In the genomic region with DNA sequence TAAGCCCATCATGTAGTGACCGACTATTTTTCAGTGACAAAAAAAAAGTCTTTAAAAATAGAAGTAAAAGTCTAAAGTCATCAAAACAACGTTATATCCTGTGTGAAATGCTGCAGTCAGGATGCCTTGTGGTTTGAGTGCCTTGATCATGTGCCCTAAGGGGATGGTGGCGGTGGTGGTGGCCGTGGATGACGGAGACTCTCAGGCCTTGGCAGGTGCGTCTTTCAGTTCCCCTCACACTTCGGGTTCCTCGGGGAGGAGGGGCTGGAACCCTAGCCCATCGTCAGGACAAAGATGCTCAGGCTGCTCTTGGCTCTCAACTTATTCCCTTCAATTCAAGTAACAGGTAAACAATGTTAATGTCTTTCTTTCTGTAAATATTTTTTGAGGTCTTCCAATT, we compare ENCODE assay signal across 8 cellular contexts. TPM values are rescaled to one million over a fixed set of nuclear protein-coding genes. Genes with fewer than 3 reads are reported as not detected.
DNase-seq lines count a peak whose midpoint lies in the region; ATAC-seq and TF ChIP-seq lines count a peak whose summit lies in the region.

A gene (plus strand): TSS at position 237 of the 400 bp plus-strand sequence. CDS start 58 bp downstream, at position 295.

- no TSS peak for BruUV-seq in MCF 10A (replicated peaks; lab: Mats Ljungman, UMichigan)

- H3K4me1 Mint-ChIP-seq in CD8-positive, alpha-beta memory T cell: peaks cover 55 to 72% (median 58%) of the 10 kb centered on the region in 3 donors
- H3K4me1 Mint-ChIP-seq in MCF 10A (ENCODE audit: insufficient read depth, unreplicated experiment): no peaks in the 10 kb centered on the region

- H3K4me3 Mint-ChIP-seq in CD8-positive, alpha-beta memory T cell: peak within 1 kb of the TSS; percentile 85 to 96 (median 93)
- no peak within 1 kb of the TSS for H3K4me3 Mint-ChIP-seq in MCF 10A (ENCODE audit: unreplicated experiment)

- peaks cover 5% of the 10 kb centered on the region for H3K36me3 ChIP-seq in CD8-positive, alpha-beta memory T cell (ENCODE audit: insufficient read depth, low read length)
- no peaks in the 10 kb centered on the region for H3K36me3 ChIP-seq in HAP-1 (replicated peaks)

- DNase-seq in CD8-positive, alpha-beta memory T cell: peak; percentile 79 to 95 (median 94)
- DNase-seq in NK-92 (lab: John Stamatoyannopoulos, UW; ENCODE audit: unreplicated experiment): peak; percentile 22
- peak; percentile 61 for DNase-seq in activated gamma-delta T cell (lab: John Stamatoyannopoulos, UW)
- peak; percentile 92 for DNase-seq in stimulated activated CD4-positive, alpha-beta T cell treated with anti-CD3 and anti-CD28 coated beads, Interleukin-15, amount 100 ng/mL, for 24 hours
- no peak for DNase-seq in NCI-H187 treated with DMSO at 0.1 percent for 48 hours (lab: John Stamatoyannopoulos, UW)
- no peak for DNase-seq in MCF 10A (ENCODE audit: unreplicated experiment)
- no peak for DNase-seq in HAP-1 (ENCODE audit: low spot score in 2 of 2)

- peaks cover 0 to 10% (median 6%) of the 10 kb centered on the region in 5 donors for H3K9me3 Mint-ChIP-seq in CD8-positive, alpha-beta memory T cell
- no peaks in the 10 kb centered on the region for H3K9me3 Mint-ChIP-seq in MCF 10A (ENCODE audit: unreplicated experiment)

- H3K27ac ChIP-seq in CD8-positive, alpha-beta memory T cell (ENCODE audit: low read depth, low read length): peak within 1 kb of the TSS; percentile 80

- intact Hi-C loops in MCF 10A (cut with micrococcal nuclease): no loop called here

- CTCF ChIA-PET in CD8-positive, alpha-beta memory T cell (lab: Charles Lee): interaction anchor here (1.3 to 7.1 kb wide), 4 partner anchors 13 to 109 kb away, joined by 4 to 63 read pairs (median 6); no protein-coding TSS in a partner anchor
- CTCF ChIA-PET in MCF 10A (lab: Yijun Ruan, JAX): interaction anchor here (0.9 to 1.5 kb wide), 3 partner anchors 12 to 222 kb away, joined by 4 to 5 read pairs (median 4); no protein-coding TSS in a partner anchor

- peak within 1 kb of the TSS; percentile 94 for H3K4me3 ChIP-seq in CD8-positive, alpha-beta memory T cell (ENCODE audit: low read length)
- no peak within 1 kb of the TSS for H3K4me3 ChIP-seq in HAP-1

- POLR2A ChIA-PET in CD8-positive, alpha-beta memory T cell (lab: Charles Lee): interaction anchor here (0.7 to 2.8 kb wide), 6 partner anchors 10 to 34 kb away, joined by 4 to 21 read pairs (median 5); no protein-coding TSS in a partner anchor
- POLR2A ChIA-PET in MCF 10A (lab: Yijun Ruan, JAX): interaction anchor here (0.6 to 1.1 kb wide), 2 partner anchors 13 to 172 kb away, joined by 3 read pairs; no protein-coding TSS in a partner anchor

- TF ChIP-seq CTCF in MCF 10A (IDR thresholded peaks at IDR 0.05; ENCODE audit: unreplicated experiment): no peak

- in situ Hi-C loops in HAP-1 (cut with MboI; ENCODE audit: low sequenced_read_pairs): no loop called here

- peak within 1 kb of the TSS; percentile 89 to 100 (median 98) for H3K27ac Mint-ChIP-seq in CD8-positive, alpha-beta memory T cell
- H3K27ac Mint-ChIP-seq in MCF 10A (ENCODE audit: low read depth, unreplicated experiment): no peak within 1 kb of the TSS

- ATAC-seq in GM21723 (IDR thresholded peaks at IDR 0.05; ENCODE audit: unreplicated experiment): peak; percentile 100

- H3K27me3 Mint-ChIP-seq in CD8-positive, alpha-beta memory T cell: no peaks in the 10 kb centered on the region
- H3K27me3 Mint-ChIP-seq in MCF 10A (ENCODE audit: insufficient read depth, unreplicated experiment): no peaks in the 10 kb centered on the region

- no peaks in the 10 kb centered on the region for H3K27me3 ChIP-seq in CD8-positive, alpha-beta memory T cell (ENCODE audit: insufficient read depth, low read length, poor library complexity, severe bottlenecking)
- 0 out of 2 replicates have a peak, but pooled peaks cover 2% of the 10 kb centered on the region for H3K27me3 ChIP-seq in HAP-1 (ENCODE audit: low read depth)

- peaks cover 9 to 47% (median 24%) of the 10 kb centered on the region in 3 donors for H3K36me3 Mint-ChIP-seq in CD8-positive, alpha-beta memory T cell
- H3K36me3 Mint-ChIP-seq in MCF 10A (ENCODE audit: insufficient read depth, unreplicated experiment): no peaks in the 10 kb centered on the region

- peaks cover 33% of the 10 kb centered on the region for H3K4me1 ChIP-seq in CD8-positive, alpha-beta memory T cell (ENCODE audit: insufficient read depth, low read length)
- H3K4me1 ChIP-seq in HAP-1: no peaks in the 10 kb centered on the region

- no peaks in the 10 kb centered on the region for H3K9me3 ChIP-seq in CD8-positive, alpha-beta memory T cell (ENCODE audit: low read length)
- no peaks in the 10 kb centered on the region for H3K9me3 ChIP-seq in HAP-1

RNA-seq across cellular contexts. Expression of the gene that starts here (rescaled TPM):
- total RNA-seq in CD8-positive, alpha-beta memory T cell: 10 to 100 TPM; 64.1 to 66.4 TPM
- polyA plus RNA-seq in CD8-positive, alpha-beta memory T cell: 61.1 TPM
- not detected in 2 replicates for total RNA-seq in MCF 10A (2022)

Comparison
In these comparisons a context has a peak if more than half of its experiments do, and no peak if none do; other contexts are left out.
1. RNA of the gene that starts here (total RNA-seq): 64.1 to 66.4 TPM in CD8-positive, alpha-beta memory T cell; not detected in MCF 10A; every median in the first group is over 10 times any median in the second.
2. DNase-seq: peak in CD8-positive, alpha-beta memory T cell (5 of 5), NK-92 (single experiment), activated gamma-delta T cell (single experiment) and stimulated activated CD4-positive, alpha-beta T cell treated with anti-CD3 and anti-CD28 coated beads, Interleukin-15, amount 100 ng/mL, for 24 hours (single experiment); none in NCI-H187 treated with DMSO at 0.1 percent for 48 hours (single experiment), MCF 10A (single experiment) and HAP-1 (0 of 2).